In the genomic region with DNA sequence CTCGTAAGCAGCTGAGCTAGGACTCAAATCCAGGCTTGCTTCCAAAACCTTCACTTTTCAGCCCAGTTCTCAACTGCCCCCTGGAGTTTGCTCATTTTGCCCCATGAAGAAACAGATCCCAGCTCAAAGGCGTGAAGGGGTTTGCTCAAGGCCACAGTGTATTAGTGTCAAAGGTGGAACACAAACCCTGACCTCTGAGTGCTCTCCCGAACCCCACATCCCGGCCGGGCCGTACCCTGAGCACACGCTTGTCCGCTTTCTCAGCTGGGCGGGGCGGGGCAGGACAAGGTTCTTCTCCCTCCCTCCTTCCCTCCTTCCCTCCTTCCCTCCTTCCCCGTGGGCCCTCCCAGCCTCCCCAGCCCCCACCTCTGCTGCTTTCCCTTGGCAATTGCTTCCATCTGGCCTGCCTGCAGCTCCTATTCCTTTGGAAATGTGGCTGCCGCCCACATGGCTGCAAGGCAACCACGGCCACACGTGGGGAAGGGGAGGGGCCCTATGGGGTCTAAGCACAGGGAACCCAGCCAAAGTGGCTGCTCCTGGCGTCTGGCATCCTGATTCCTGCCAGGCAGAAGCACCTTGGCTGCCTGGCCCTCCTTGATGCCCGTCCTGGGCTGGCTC, we compare ENCODE assay signal across 10 cellular contexts. TPM values are rescaled to one million over a fixed set of nuclear protein-coding genes. Genes with fewer than 3 reads are reported as not detected.
DNase-seq lines count a peak whose midpoint lies in the region; TF ChIP-seq lines count a peak whose summit lies in the region.
"Had no signal": no experiment of that assay in that cellular context is flagged by ENCODE, and none has a peak within 500 bp of the region (broad histone marks: within the 10 kb centered on the region; RNA-seq: fewer than 3 reads in every experiment).

No MANE protein-coding gene starts in this region.

- H3K4me3 Mint-ChIP-seq in nephron, result peak overlapping the region in 2 of 3 experiments; percentile 40 to 69
- H3K4me3 Mint-ChIP-seq in activated T-helper 2 cell treated with anti-CD3 and anti-CD28 coated beads, Interferon-gamma antibody, Interleukin-2, Interleukin-4, amounts not matched to agents 10 μg/mL and 5 μg/mL and 100 μg/mL, durations not matched to agents 14 hours and 24 hours and 36 hours (ENCODE audit: low read depth), result no peak overlapping the region

- H3K27ac Mint-ChIP-seq in nephron, result peak overlapping the region in 2 of 3 experiments; percentile 73 to 76
- no peak overlapping the region for H3K27ac Mint-ChIP-seq in activated T-helper 2 cell treated with anti-CD3 and anti-CD28 coated beads, Interferon-gamma antibody, Interleukin-2, Interleukin-4, amounts not matched to agents 10 μg/mL and 5 μg/mL and 100 μg/mL, durations not matched to agents 14 hours and 24 hours and 36 hours

- H3K36me3 ChIP-seq in esophagus (ENCODE audit: control insufficient read depth in 2 of 2, insufficient read depth in 2 of 2, low read length in 1 of 2), result no peaks in the 10 kb centered on the region

- no peaks in the 10 kb centered on the region for H3K27me3 ChIP-seq in esophagus (ENCODE audit: control insufficient read depth in 1 of 2, insufficient read depth in 2 of 2, low read length in 2 of 2)

- H3K27me3 Mint-ChIP-seq in nephron (ENCODE audit: low read depth), result no peaks in the 10 kb centered on the region
- no peaks in the 10 kb centered on the region for H3K27me3 Mint-ChIP-seq in activated T-helper 2 cell treated with anti-CD3 and anti-CD28 coated beads, Interferon-gamma antibody, Interleukin-2, Interleukin-4, amounts not matched to agents 10 μg/mL and 5 μg/mL and 100 μg/mL, durations not matched to agents 14 hours and 24 hours and 36 hours (ENCODE audit: low read depth)
- H3K27me3 Mint-ChIP-seq: CD8-positive, alpha-beta memory T cell had no signal

- H3K36me3 Mint-ChIP-seq in nephron (ENCODE audit: low read depth), result no peaks in the 10 kb centered on the region
- peaks cover 4% of the 10 kb centered on the region for H3K36me3 Mint-ChIP-seq in activated T-helper 2 cell treated with anti-CD3 and anti-CD28 coated beads, Interferon-gamma antibody, Interleukin-2, Interleukin-4, amounts not matched to agents 10 μg/mL and 5 μg/mL and 100 μg/mL, durations not matched to agents 14 hours and 24 hours and 36 hours (ENCODE audit: low read depth)

- H3K4me3 ChIP-seq in AG09309 (ENCODE audit: control insufficient read depth, low read depth, low read length) (no peak overlapping the region), esophagus (ENCODE audit: low read depth in 1 of 2, low read length in 2 of 2) (no peak overlapping the region)

- no peaks in the 10 kb centered on the region for H3K9me3 ChIP-seq in esophagus (ENCODE audit: control insufficient read depth in 2 of 2, insufficient read depth in 1 of 2, low read depth in 1 of 2, low read length in 1 of 2)

- no peaks in the 10 kb centered on the region for H3K9me3 Mint-ChIP-seq in nephron
- no peaks in the 10 kb centered on the region for H3K9me3 Mint-ChIP-seq in activated T-helper 2 cell treated with anti-CD3 and anti-CD28 coated beads, Interferon-gamma antibody, Interleukin-2, Interleukin-4, amounts not matched to agents 10 μg/mL and 5 μg/mL and 100 μg/mL, durations not matched to agents 14 hours and 24 hours and 36 hours
- H3K9me3 Mint-ChIP-seq: CD8-positive, alpha-beta memory T cell had no signal

- peaks cover 10 to 18% of the 10 kb centered on the region in 2 donors for H3K4me1 ChIP-seq in esophagus (ENCODE audit: control insufficient read depth in 2 of 2, insufficient read depth in 2 of 2, low read length in 1 of 2)

- H3K27ac ChIP-seq in esophagus (ENCODE audit: low read depth in 2 of 2, low read length in 1 of 2), result peak overlapping the region; percentile 44 to 51

- H3K4me1 Mint-ChIP-seq in nephron, result peaks cover 62% of the 10 kb centered on the region
- H3K4me1 Mint-ChIP-seq in activated T-helper 2 cell treated with anti-CD3 and anti-CD28 coated beads, Interferon-gamma antibody, Interleukin-2, Interleukin-4, amounts not matched to agents 10 μg/mL and 5 μg/mL and 100 μg/mL, durations not matched to agents 14 hours and 24 hours and 36 hours (ENCODE audit: low read depth), result peaks cover 6% of the 10 kb centered on the region

- DNase-seq in AG09309 (ENCODE audit: low read depth) (peak; percentile 49), NCI-H446 (lab: John Stamatoyannopoulos, UW) (peak; percentile 92 to 99), GM19240 (ENCODE audit: insufficient read length, low spot score) (no peak), NCI-H345 (lab: John Stamatoyannopoulos, UW) (no peak)
- DNase-seq in activated T-helper 2 cell treated with anti-CD3 and anti-CD28 coated beads, Interferon-gamma antibody, Interleukin-2, Interleukin-4, amounts not matched to agents 10 μg/mL and 5 μg/mL and 100 μg/mL, durations not matched to agents 14 hours and 24 hours and 36 hours (ENCODE audit: low spot score), result no peak
- no peak for DNase-seq in activated CD8-positive, alpha-beta memory T cell treated with anti-CD3 and anti-CD28 coated beads for 24 hours
- DNase-seq: effector CD4-positive, alpha-beta T cell had no signal

- 31% methylated on average over 16 of the region's 16 CpGs for WGBS in esophagus, 2 donors

- TF ChIP-seq CTCF in AG09309 (IDR thresholded peaks at IDR 0.05; ENCODE audit: control insufficient read depth, insufficient read depth, low read depth, low read length, missing control alignments) (peak; percentile 39), nephron (IDR thresholded peaks at IDR 0.05; ENCODE audit: unreplicated experiment in 3 of 3) (no peak)

- intact Hi-C loops in activated T-helper 2 cell treated with anti-CD3 and anti-CD28 coated beads, Interferon-gamma antibody, Interleukin-2, Interleukin-4, amounts not matched to agents 10 μg/mL and 5 μg/mL and 100 μg/mL, durations not matched to agents 14 hours and 24 hours and 36 hours (cut with micrococcal nuclease), result no loop called here

RNA-seq across cellular contexts. Expression of a gene that starts 4.1 kb away (rescaled TPM):
- 100 to 1,000 TPM in 1 of 2 donors, 10 to 100 TPM in 1; 78.9 to 107 TPM for polyA plus RNA-seq in esophagus
- 12.4 and 14.4 TPM in 2 replicates for total RNA-seq in activated T-helper 2 cell treated with anti-CD3 and anti-CD28 coated beads, Interferon-gamma antibody, Interleukin-2, Interleukin-4, amounts not matched to agents 10 μg/mL and 5 μg/mL and 100 μg/mL, durations not matched to agents 14 hours and 24 hours and 36 hours

RNA-seq across cellular contexts. Expression of a gene that starts 55.7 kb away (rescaled TPM):
- polyA plus RNA-seq in esophagus, result 10 to 100 TPM; 15.9 to 18.9 TPM
- 39.8 and 42.1 TPM in 2 replicates for total RNA-seq in activated T-helper 2 cell treated with anti-CD3 and anti-CD28 coated beads, Interferon-gamma antibody, Interleukin-2, Interleukin-4, amounts not matched to agents 10 μg/mL and 5 μg/mL and 100 μg/mL, durations not matched to agents 14 hours and 24 hours and 36 hours

Comparison
In these comparisons a context has a peak if more than half of its experiments do, and no peak if none do; other contexts are left out.
1. DNase-seq: peak in AG09309 (single experiment) and NCI-H446 (2 of 2); none in activated T-helper 2 cell treated with anti-CD3 and anti-CD28 coated beads, Interferon-gamma antibody, Interleukin-2, Interleukin-4, amounts not matched to agents 10 μg/mL and 5 μg/mL and 100 μg/mL, durations not matched to agents 14 hours and 24 hours and 36 hours (single experiment), activated CD8-positive, alpha-beta memory T cell treated with anti-CD3 and anti-CD28 coated beads for 24 hours (single experiment), GM19240 (single experiment) and NCI-H345 (single experiment).